Comparison of ENCODE assay signal across 1 cellular context in genomic region chr16:88744839-88745521, GRCh38.
TF ChIP-seq lines count a peak whose summit lies in the region.

No MANE protein-coding gene starts in this region.

TF ChIP-seq in WTC11, 78 proteins besides CTCF, POLR2A, EP300 and RAD21:
- TF ChIP-seq ZNF396 (CRISPR knock-in tag; IDR thresholded peaks at IDR 0.05; ENCODE audit: borderline replicate concordance) (no peak), AFF4 (CRISPR knock-in tag; IDR thresholded peaks at IDR 0.05; ENCODE audit: borderline replicate concordance) (no peak), ZNF232 (CRISPR knock-in tag; IDR thresholded peaks at IDR 0.05) (no peak), JAZF1 (CRISPR knock-in tag; IDR thresholded peaks at IDR 0.05) (no peak), ZNF219 (CRISPR knock-in tag; IDR thresholded peaks at IDR 0.05; ENCODE audit: borderline replicate concordance) (no peak), JUN (CRISPR knock-in tag; IDR thresholded peaks at IDR 0.05) (no peak), FOXK1 (CRISPR knock-in tag; IDR thresholded peaks at IDR 0.05) (no peak), NFE2L1 (CRISPR knock-in tag; IDR thresholded peaks at IDR 0.05) (no peak)
- TF ChIP-seq, protein P1, sequence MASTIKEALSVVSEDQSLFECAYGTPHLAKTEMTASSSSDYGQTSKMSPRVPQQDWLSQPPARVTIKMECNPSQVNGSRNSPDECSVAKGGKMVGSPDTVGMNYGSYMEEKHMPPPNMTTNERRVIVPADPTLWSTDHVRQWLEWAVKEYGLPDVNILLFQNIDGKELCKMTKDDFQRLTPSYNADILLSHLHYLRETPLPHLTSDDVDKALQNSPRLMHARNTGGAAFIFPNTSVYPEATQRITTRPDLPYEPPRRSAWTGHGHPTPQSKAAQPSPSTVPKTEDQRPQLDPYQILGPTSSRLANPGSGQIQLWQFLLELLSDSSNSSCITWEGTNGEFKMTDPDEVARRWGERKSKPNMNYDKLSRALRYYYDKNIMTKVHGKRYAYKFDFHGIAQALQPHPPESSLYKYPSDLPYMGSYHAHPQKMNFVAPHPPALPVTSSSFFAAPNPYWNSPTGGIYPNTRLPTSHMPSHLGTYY (CRISPR knock-in tag; IDR thresholded peaks at IDR 0.05) = no peak
- TF ChIP-seq, protein P2, sequence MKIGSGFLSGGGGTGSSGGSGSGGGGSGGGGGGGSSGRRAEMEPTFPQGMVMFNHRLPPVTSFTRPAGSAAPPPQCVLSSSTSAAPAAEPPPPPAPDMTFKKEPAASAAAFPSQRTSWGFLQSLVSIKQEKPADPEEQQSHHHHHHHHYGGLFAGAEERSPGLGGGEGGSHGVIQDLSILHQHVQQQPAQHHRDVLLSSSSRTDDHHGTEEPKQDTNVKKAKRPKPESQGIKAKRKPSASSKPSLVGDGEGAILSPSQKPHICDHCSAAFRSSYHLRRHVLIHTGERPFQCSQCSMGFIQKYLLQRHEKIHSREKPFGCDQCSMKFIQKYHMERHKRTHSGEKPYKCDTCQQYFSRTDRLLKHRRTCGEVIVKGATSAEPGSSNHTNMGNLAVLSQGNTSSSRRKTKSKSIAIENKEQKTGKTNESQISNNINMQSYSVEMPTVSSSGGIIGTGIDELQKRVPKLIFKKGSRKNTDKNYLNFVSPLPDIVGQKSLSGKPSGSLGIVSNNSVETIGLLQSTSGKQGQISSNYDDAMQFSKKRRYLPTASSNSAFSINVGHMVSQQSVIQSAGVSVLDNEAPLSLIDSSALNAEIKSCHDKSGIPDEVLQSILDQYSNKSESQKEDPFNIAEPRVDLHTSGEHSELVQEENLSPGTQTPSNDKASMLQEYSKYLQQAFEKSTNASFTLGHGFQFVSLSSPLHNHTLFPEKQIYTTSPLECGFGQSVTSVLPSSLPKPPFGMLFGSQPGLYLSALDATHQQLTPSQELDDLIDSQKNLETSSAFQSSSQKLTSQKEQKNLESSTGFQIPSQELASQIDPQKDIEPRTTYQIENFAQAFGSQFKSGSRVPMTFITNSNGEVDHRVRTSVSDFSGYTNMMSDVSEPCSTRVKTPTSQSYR (CRISPR knock-in tag; IDR thresholded peaks at IDR 0.05) = no peak
